1 cellular context compared by ENCODE assay signal in the genomic region with DNA sequence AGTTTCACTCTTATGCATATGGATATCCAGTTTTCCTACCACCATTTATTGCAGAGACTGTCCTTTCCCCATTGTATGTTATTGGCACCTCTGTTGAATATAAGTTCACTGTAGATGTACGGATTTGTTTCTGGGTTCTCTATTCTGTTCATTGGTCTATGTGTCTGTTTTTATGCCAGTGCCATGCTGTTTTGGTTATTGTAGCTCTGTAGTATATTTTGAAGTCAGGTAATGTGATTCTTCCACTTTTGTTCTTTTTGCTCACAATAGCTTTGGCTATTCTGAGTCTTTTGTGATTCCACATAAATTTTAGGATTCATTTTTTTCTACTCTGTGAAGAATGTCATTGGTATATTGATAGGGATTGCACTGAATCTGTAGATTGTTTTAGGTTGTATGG.
TF ChIP-seq lines count a peak whose summit lies in the region.

No MANE protein-coding gene starts in this region.

TF ChIP-seq in K562, 482 proteins besides CTCF, POLR2A, EP300 and RAD21 (continued from another document):
- TF ChIP-seq CHD2 (IDR thresholded peaks at IDR 0.05; ENCODE audit: low read depth, low read length) (no peak), SRSF1 (IDR thresholded peaks at IDR 0.05; ENCODE audit: low read depth, low read length) (no peak), SMAD3 (CRISPR knock-in tag; conservative IDR thresholded peaks at IDR 0.05) (no peak), RREB1 (CRISPR knock-in tag; IDR thresholded peaks at IDR 0.05) (no peak), RBM22 (IDR thresholded peaks at IDR 0.05; ENCODE audit: low read depth, low read length, poor library complexity, severe bottlenecking) (no peak), SAFB2 (IDR thresholded peaks at IDR 0.05; ENCODE audit: borderline replicate concordance, low read depth, low read length, severe bottlenecking) (no peak), HMG20A (CRISPR knock-in tag; conservative IDR thresholded peaks at IDR 0.05) (no peak), ZNF175 (CRISPR knock-in tag; IDR thresholded peaks at IDR 0.05; ENCODE audit: low read depth) (no peak), RNF2 (IDR thresholded peaks at IDR 0.05) (no peak), DEAF1 (CRISPR knock-in tag; IDR thresholded peaks at IDR 0.05) (no peak), LCOR (CRISPR knock-in tag; IDR thresholded peaks at IDR 0.05) (no peak), TRIM28 (IDR thresholded peaks at IDR 0.05) (peak; percentile 73; the same call in 1 of the 2 replicates), ATF1 (CRISPR knock-in tag; IDR thresholded peaks at IDR 0.05) (no peak), ATF1 (tag; IDR thresholded peaks at IDR 0.05) (no peak), MBD2 (IDR thresholded peaks at IDR 0.05; ENCODE audit: borderline replicate concordance, low read depth) (no peak), RBM25 (IDR thresholded peaks at IDR 0.05; ENCODE audit: low read depth, low read length, severe bottlenecking) (peak; percentile 84), UBTF (IDR thresholded peaks at IDR 0.05; ENCODE audit: borderline replicate concordance in 1 of 2, low read depth in 2 of 2, low read length in 2 of 2) (no peak), SPI1 (IDR thresholded peaks at IDR 0.05; ENCODE audit: borderline replicate concordance, low read depth, low read length) (no peak)
- TF ChIP-seq, protein P1, sequence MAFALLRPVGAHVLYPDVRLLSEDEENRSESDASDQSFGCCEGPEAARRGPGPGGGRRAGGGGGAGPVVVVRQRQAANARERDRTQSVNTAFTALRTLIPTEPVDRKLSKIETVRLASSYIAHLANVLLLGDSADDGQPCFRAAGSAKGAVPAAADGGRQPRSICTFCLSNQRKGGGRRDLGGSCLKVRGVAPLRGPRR (CRISPR knock-in tag; IDR thresholded peaks at IDR 0.05) = no peak
- TF ChIP-seq, protein P2, sequence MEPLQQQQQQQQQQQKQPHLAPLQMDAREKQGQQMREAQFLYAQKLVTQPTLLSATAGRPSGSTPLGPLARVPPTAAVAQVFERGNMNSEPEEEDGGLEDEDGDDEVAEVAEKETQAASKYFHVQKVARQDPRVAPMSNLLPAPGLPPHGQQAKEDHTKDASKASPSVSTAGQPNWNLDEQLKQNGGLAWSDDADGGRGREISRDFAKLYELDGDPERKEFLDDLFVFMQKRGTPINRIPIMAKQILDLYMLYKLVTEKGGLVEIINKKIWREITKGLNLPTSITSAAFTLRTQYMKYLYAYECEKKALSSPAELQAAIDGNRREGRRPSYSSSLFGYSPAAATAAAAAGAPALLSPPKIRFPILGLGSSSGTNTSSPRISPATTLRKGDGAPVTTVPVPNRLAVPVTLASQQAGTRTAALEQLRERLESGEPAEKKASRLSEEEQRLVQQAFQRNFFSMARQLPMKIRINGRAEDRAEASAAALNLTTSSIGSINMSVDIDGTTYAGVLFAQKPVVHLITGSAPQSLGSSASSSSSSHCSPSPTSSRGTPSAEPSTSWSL (CRISPR knock-in tag; IDR thresholded peaks at IDR 0.05; ENCODE audit: borderline replicate concordance) = no peak
